1 cellular context compared by ENCODE assay signal in genomic region chr17:82496529-82497434, GRCh38.
TF ChIP-seq lines count a peak whose summit lies in the region.

No MANE protein-coding gene starts in this region.

TF ChIP-seq in K562, 482 proteins besides CTCF, POLR2A, EP300 and RAD21 (continued from another document and continues in another):
- TF ChIP-seq NKRF (IDR thresholded peaks at IDR 0.05; ENCODE audit: borderline replicate concordance) (peak; percentile 20; the same call in 1 of the 2 replicates), CBX3 (IDR thresholded peaks at IDR 0.05; ENCODE audit: borderline replicate concordance in 1 of 2, low read length in 2 of 2) (peak in 1 of 2 experiments; percentile 91; a peak in 2 of 3 replicates), ZEB2 (IDR thresholded peaks at IDR 0.05) (no peak), OTX1 (CRISPR knock-in tag; IDR thresholded peaks at IDR 0.05) (no peak), ZNF282 (CRISPR knock-in tag; IDR thresholded peaks at IDR 0.05) (peak; percentile 96), JUND (IDR thresholded peaks at IDR 0.05; ENCODE audit: borderline replicate concordance, low read depth, low read length) (0 out of 2 replicates have a peak, but pooled peaks have one; percentile 10), JUND (tag; IDR thresholded peaks at IDR 0.05; ENCODE audit: borderline replicate concordance, low read depth, low read length) (no peak), TEAD4 (IDR thresholded peaks at IDR 0.05; ENCODE audit: low read length) (no peak), TEAD4 (CRISPR knock-in tag; IDR thresholded peaks at IDR 0.05; ENCODE audit: borderline replicate concordance) (peak; percentile 87; the same call in 1 of the 2 replicates), NCOA1 (IDR thresholded peaks at IDR 0.05; ENCODE audit: low read depth) (no peak), ZNF263 (CRISPR knock-in tag; IDR thresholded peaks at IDR 0.05; ENCODE audit: borderline replicate concordance) (peak; percentile 38; the same call in 1 of the 2 replicates), EGR1 (conservative IDR thresholded peaks at IDR 0.05) (peak; percentile 79), SRSF1 (IDR thresholded peaks at IDR 0.05; ENCODE audit: low read depth, low read length) (no peak), PCBP2 (IDR thresholded peaks at IDR 0.05; ENCODE audit: low read depth, low read length, poor library complexity, severe bottlenecking) (no peak), HNRNPLL (IDR thresholded peaks at IDR 0.05; ENCODE audit: low read depth, low read length, poor library complexity, severe bottlenecking) (peak; percentile 44), SMAD3 (CRISPR knock-in tag; conservative IDR thresholded peaks at IDR 0.05) (0 out of 2 replicates have a peak, but pooled peaks have one; percentile 73), PRDM10 (IDR thresholded peaks at IDR 0.05; ENCODE audit: partially characterized antibody) (peak; percentile 15), ARHGAP35 (IDR thresholded peaks at IDR 0.05; ENCODE audit: partially characterized antibody) (no peak), SRSF9 (IDR thresholded peaks at IDR 0.05; ENCODE audit: borderline replicate concordance, low read depth, low read length) (no peak), SIN3A (IDR thresholded peaks at IDR 0.05; ENCODE audit: borderline replicate concordance in 2 of 2, control insufficient read depth in 1 of 2, low read depth in 2 of 2, low read length in 2 of 2) (no peak; a peak in 1 of 4 replicates), CXXC5 (CRISPR knock-in tag; IDR thresholded peaks at IDR 0.05) (peak; percentile 98), CBFA2T2 (conservative IDR thresholded peaks at IDR 0.05) (peak; percentile 97), SMARCE1 (IDR thresholded peaks at IDR 0.05) (no peak), ZNF280B (CRISPR knock-in tag; IDR thresholded peaks at IDR 0.05) (no peak), ZNF146 (CRISPR knock-in tag; IDR thresholded peaks at IDR 0.05; ENCODE audit: unreplicated experiment) (peak; percentile 25), PTRF (tag; IDR thresholded peaks at IDR 0.05) (no peak), ZNF384 (IDR thresholded peaks at IDR 0.05; ENCODE audit: low read depth, low read length) (no peak), ERF (CRISPR knock-in tag; IDR thresholded peaks at IDR 0.05) (peak; percentile 93; the same call in 1 of the 2 replicates), SETDB1 (IDR thresholded peaks at IDR 0.05; ENCODE audit: low read length) (peak; percentile 51), ZNF589 (CRISPR knock-in tag; IDR thresholded peaks at IDR 0.05; ENCODE audit: low read depth) (no peak), GTF2A2 (tag; IDR thresholded peaks at IDR 0.05) (no peak), CBX5 (IDR thresholded peaks at IDR 0.05; ENCODE audit: borderline replicate concordance, low read depth) (peak; percentile 45; the same call in 1 of the 2 replicates), CCNT2 (IDR thresholded peaks at IDR 0.05; ENCODE audit: borderline replicate concordance, extremely low read depth, insufficient read length, low read depth, low read length) (peak; percentile 72), ZNF140 (CRISPR knock-in tag; IDR thresholded peaks at IDR 0.05) (no peak), PHTF2 (CRISPR knock-in tag; IDR thresholded peaks at IDR 0.05) (no peak)
- TF ChIP-seq, protein P1, sequence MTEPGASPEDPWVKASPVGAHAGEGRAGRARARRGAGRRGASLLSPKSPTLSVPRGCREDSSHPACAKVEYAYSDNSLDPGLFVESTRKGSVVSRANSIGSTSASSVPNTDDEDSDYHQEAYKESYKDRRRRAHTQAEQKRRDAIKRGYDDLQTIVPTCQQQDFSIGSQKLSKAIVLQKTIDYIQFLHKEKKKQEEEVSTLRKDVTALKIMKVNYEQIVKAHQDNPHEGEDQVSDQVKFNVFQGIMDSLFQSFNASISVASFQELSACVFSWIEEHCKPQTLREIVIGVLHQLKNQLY (CRISPR knock-in tag; conservative IDR thresholded peaks at IDR 0.05), result 0 out of 4 replicates have a peak, but pooled peaks of 1 of the 2 experiments have one; percentile 55
- TF ChIP-seq, protein P2, sequence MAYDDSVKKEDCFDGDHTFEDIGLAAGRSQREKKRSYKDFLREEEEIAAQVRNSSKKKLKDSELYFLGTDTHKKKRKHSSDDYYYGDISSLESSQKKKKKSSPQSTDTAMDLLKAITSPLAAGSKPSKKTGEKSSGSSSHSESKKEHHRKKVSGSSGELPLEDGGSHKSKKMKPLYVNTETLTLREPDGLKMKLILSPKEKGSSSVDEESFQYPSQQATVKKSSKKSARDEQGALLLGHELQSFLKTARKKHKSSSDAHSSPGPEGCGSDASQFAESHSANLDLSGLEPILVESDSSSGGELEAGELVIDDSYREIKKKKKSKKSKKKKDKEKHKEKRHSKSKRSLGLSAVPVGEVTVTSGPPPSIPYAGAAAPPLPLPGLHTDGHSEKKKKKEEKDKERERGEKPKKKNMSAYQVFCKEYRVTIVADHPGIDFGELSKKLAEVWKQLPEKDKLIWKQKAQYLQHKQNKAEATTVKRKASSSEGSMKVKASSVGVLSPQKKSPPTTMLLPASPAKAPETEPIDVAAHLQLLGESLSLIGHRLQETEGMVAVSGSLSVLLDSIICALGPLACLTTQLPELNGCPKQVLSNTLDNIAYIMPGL (CRISPR knock-in tag; IDR thresholded peaks at IDR 0.05), result peak; percentile 60; the same call in 1 of the 2 replicates
- TF ChIP-seq, protein P3, sequence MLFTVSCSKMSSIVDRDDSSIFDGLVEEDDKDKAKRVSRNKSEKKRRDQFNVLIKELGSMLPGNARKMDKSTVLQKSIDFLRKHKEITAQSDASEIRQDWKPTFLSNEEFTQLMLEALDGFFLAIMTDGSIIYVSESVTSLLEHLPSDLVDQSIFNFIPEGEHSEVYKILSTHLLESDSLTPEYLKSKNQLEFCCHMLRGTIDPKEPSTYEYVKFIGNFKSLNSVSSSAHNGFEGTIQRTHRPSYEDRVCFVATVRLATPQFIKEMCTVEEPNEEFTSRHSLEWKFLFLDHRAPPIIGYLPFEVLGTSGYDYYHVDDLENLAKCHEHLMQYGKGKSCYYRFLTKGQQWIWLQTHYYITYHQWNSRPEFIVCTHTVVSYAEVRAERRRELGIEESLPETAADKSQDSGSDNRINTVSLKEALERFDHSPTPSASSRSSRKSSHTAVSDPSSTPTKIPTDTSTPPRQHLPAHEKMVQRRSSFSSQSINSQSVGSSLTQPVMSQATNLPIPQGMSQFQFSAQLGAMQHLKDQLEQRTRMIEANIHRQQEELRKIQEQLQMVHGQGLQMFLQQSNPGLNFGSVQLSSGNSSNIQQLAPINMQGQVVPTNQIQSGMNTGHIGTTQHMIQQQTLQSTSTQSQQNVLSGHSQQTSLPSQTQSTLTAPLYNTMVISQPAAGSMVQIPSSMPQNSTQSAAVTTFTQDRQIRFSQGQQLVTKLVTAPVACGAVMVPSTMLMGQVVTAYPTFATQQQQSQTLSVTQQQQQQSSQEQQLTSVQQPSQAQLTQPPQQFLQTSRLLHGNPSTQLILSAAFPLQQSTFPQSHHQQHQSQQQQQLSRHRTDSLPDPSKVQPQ (CRISPR knock-in tag; IDR thresholded peaks at IDR 0.05; ENCODE audit: borderline replicate concordance), result peak; percentile 90
- TF ChIP-seq, protein P4, sequence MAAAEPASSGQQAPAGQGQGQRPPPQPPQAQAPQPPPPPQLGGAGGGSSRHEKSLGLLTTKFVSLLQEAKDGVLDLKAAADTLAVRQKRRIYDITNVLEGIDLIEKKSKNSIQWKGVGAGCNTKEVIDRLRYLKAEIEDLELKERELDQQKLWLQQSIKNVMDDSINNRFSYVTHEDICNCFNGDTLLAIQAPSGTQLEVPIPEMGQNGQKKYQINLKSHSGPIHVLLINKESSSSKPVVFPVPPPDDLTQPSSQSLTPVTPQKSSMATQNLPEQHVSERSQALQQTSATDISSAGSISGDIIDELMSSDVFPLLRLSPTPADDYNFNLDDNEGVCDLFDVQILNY (CRISPR knock-in tag; IDR thresholded peaks at IDR 0.05), result peak; percentile 66; the same call in 1 of the 2 replicates
- TF ChIP-seq, protein P5, sequence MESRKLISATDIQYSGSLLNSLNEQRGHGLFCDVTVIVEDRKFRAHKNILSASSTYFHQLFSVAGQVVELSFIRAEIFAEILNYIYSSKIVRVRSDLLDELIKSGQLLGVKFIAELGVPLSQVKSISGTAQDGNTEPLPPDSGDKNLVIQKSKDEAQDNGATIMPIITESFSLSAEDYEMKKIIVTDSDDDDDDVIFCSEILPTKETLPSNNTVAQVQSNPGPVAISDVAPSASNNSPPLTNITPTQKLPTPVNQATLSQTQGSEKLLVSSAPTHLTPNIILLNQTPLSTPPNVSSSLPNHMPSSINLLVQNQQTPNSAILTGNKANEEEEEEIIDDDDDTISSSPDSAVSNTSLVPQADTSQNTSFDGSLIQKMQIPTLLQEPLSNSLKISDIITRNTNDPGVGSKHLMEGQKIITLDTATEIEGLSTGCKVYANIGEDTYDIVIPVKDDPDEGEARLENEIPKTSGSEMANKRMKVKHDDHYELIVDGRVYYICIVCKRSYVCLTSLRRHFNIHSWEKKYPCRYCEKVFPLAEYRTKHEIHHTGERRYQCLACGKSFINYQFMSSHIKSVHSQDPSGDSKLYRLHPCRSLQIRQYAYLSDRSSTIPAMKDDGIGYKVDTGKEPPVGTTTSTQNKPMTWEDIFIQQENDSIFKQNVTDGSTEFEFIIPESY (CRISPR knock-in tag; IDR thresholded peaks at IDR 0.05), result peak; percentile 62; the same call in 1 of the 2 replicates
- TF ChIP-seq, protein P6, sequence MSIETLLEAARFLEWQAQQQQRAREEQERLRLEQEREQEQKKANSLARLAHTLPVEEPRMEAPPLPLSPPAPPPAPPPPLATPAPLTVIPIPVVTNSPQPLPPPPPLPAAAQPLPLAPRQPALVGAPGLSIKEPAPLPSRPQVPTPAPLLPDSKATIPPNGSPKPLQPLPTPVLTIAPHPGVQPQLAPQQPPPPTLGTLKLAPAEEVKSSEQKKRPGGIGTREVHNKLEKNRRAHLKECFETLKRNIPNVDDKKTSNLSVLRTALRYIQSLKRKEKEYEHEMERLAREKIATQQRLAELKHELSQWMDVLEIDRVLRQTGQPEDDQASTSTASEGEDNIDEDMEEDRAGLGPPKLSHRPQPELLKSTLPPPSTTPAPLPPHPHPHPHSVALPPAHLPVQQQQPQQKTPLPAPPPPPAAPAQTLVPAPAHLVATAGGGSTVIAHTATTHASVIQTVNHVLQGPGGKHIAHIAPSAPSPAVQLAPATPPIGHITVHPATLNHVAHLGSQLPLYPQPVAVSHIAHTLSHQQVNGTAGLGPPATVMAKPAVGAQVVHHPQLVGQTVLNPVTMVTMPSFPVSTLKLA (conservative IDR thresholded peaks at IDR 0.05), result peak; percentile 94 to 97
- TF ChIP-seq, protein P7, sequence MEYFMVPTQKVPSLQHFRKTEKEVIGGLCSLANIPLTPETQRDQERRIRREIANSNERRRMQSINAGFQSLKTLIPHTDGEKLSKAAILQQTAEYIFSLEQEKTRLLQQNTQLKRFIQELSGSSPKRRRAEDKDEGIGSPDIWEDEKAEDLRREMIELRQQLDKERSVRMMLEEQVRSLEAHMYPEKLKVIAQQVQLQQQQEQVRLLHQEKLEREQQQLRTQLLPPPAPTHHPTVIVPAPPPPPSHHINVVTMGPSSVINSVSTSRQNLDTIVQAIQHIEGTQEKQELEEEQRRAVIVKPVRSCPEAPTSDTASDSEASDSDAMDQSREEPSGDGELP (CRISPR knock-in tag; IDR thresholded peaks at IDR 0.05; ENCODE audit: borderline replicate concordance), result peak; percentile 77
